In the genomic region with DNA sequence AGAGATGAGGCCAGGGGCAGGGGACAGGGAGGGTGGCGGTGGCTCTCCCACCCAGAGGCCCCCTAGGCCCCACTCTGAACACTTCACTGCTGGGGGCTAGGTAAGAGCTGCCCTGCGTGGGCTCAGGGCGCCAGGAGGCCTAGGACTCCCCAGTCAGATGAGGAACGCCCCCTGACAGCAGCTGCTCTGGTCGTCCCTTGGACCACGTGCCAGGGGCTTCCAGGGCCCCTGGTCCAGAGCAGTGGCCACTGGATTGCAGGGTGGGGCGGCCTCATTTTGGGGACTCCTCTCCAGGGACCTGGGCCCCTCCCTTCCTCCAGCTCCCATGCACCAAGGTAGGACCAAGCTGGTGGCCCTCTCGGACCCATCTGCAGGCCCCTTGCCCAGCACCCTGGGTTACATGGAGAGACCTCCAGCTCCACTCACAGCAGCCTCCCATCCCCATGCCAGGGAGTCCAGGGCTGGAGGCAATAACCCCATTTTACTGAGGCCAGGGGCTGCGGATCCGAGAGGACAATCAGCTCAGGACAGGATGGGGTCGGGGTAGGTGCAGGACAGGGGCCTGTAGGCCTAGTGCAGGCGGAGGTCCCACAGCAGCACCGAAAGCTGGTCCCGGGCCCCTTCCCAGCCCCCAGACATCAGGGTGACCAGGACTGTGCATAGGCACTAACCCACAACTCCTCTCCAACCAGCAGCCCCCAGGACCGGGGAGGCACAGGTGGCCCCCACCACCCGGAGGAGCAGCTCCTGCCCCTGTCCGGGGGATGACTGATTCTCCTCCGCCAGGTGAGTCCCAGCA, we compare ENCODE assay signal across 13 cellular contexts. TPM values are rescaled to one million over a fixed set of nuclear protein-coding genes. Genes with fewer than 3 reads are reported as not detected.
DNase-seq lines count a peak whose midpoint lies in the region; ATAC-seq, FAIRE-seq and TF ChIP-seq lines count a peak whose summit lies in the region.
"Had no signal": no experiment of that assay in that cellular context is flagged by ENCODE, and none has a peak within 500 bp of the region (broad histone marks: within the 10 kb centered on the region; RNA-seq: fewer than 3 reads in every experiment).

No MANE protein-coding gene starts in this region.

- H3K9me3 ChIP-seq in mammary epithelial cell (replicated peaks; ENCODE audit: insufficient read depth, low read length) (no peaks in the 10 kb centered on the region), gastroesophageal sphincter (no peaks in the 10 kb centered on the region), parathyroid adenoma (ENCODE audit: control insufficient read depth, low read length) (no peaks in the 10 kb centered on the region), PC-9 (ENCODE audit: insufficient read depth, low read depth) (no peaks in the 10 kb centered on the region)

- H3K79me2 ChIP-seq in mammary epithelial cell (ENCODE audit: insufficient read depth, low read length) (no peaks in the 10 kb centered on the region), parathyroid adenoma (no peaks in the 10 kb centered on the region), PC-9 (ENCODE audit: low read depth) (no peaks in the 10 kb centered on the region)

- H3K4me3 Mint-ChIP-seq in MCF 10A (ENCODE audit: unreplicated experiment) = peak overlapping the region; percentile 62

- no peak for ATAC-seq in gastroesophageal sphincter

- H3K9ac ChIP-seq in mammary epithelial cell (ENCODE audit: insufficient read depth, low read length) = no peak overlapping the region
- H3K9ac ChIP-seq in parathyroid adenoma = no peak overlapping the region
- H3K9ac ChIP-seq: neural progenitor cell had no signal

- no peak for FAIRE-seq in frontal cortex (lab: Jason Lieb, UNC)
- FAIRE-seq: A204.1 had no signal

- dilution Hi-C loops in mammary epithelial cell (cut with HindIII; ENCODE audit: low sequenced_read_pairs) = no loop called here

- H3K36me3 Mint-ChIP-seq in MCF 10A (ENCODE audit: insufficient read depth, unreplicated experiment) = no peaks in the 10 kb centered on the region
- H3K36me3 Mint-ChIP-seq: neural progenitor cell had no signal

- TF ChIP-seq EP300 in gastroesophageal sphincter (IDR thresholded peaks at IDR 0.05) = no peak

- TF ChIP-seq CTCF in MCF 10A (IDR thresholded peaks at IDR 0.05; ENCODE audit: unreplicated experiment) = no peak
- TF ChIP-seq CTCF in mammary epithelial cell (conservative IDR thresholded peaks at IDR 0.05 in 1 of 2, IDR thresholded peaks at IDR 0.05 in 1 of 2; ENCODE audit: extremely low read depth in 1 of 2, insufficient read depth in 1 of 2, low read depth in 1 of 2, low read length in 2 of 2) = no peak
- no peak for TF ChIP-seq CTCF in gastroesophageal sphincter (IDR thresholded peaks at IDR 0.05)
- TF ChIP-seq CTCF in parathyroid adenoma (IDR thresholded peaks at IDR 0.05) = no peak
- no peak for TF ChIP-seq CTCF in PC-9 (conservative IDR thresholded peaks at IDR 0.05)

- H3K4me3 ChIP-seq in mammary epithelial cell (replicated peaks in 1 of 3; ENCODE audit: insufficient read depth in 1 of 3, low read depth in 2 of 3, low read length in 3 of 3) (no peak overlapping the region), gastroesophageal sphincter (peak overlapping the region; percentile 13 to 57), parathyroid adenoma (ENCODE audit: low read depth, low read length) (peak overlapping the region; percentile 45), urinary bladder (ENCODE audit: low read depth, low read length) (peak overlapping the region; percentile 65), PC-9 (no peak overlapping the region)

- H3K4me2 ChIP-seq in mammary epithelial cell (ENCODE audit: insufficient read depth, low read depth, low read length) (no peak overlapping the region), parathyroid adenoma (ENCODE audit: low read length) (no peak overlapping the region), PC-9 (no peak overlapping the region)

- H3K36me3 ChIP-seq in mammary epithelial cell (ENCODE audit: insufficient read depth, low read length) = no peaks in the 10 kb centered on the region
- no peaks in the 10 kb centered on the region for H3K36me3 ChIP-seq in gastroesophageal sphincter
- no peaks in the 10 kb centered on the region for H3K36me3 ChIP-seq in parathyroid adenoma (ENCODE audit: control insufficient read depth, insufficient read depth, low read length)
- no peaks in the 10 kb centered on the region for H3K36me3 ChIP-seq in urinary bladder (ENCODE audit: insufficient read depth)
- no peaks in the 10 kb centered on the region for H3K36me3 ChIP-seq in PC-9 (ENCODE audit: low read depth)
- H3K36me3 ChIP-seq: neural progenitor cell, WERI-Rb-1 had no signal

- no peak overlapping the region for H3K27ac Mint-ChIP-seq in MCF 10A (ENCODE audit: low read depth, unreplicated experiment)
- H3K27ac Mint-ChIP-seq: neural progenitor cell had no signal

- in situ Hi-C loops in mammary epithelial cell (cut with MboI; ENCODE audit: low sequenced_read_pairs in 2 of 2) = no loop called here

- H2AFZ ChIP-seq in mammary epithelial cell (ENCODE audit: low read depth, low read length) = no peak overlapping the region
- H2AFZ ChIP-seq in parathyroid adenoma = no peak overlapping the region
- H2AFZ ChIP-seq in PC-9 = no peak overlapping the region
- H2AFZ ChIP-seq: GM23248, neural progenitor cell had no signal

- peaks cover 6% of the 10 kb centered on the region for H3K4me1 ChIP-seq in mammary epithelial cell (ENCODE audit: insufficient read depth, low read length)
- H3K4me1 ChIP-seq in gastroesophageal sphincter = peaks cover 0 to 18% (median 5%) of the 10 kb centered on the region in 3 donors
- no peaks in the 10 kb centered on the region for H3K4me1 ChIP-seq in parathyroid adenoma
- H3K4me1 ChIP-seq in urinary bladder (ENCODE audit: insufficient read depth) = no peaks in the 10 kb centered on the region
- H3K4me1 ChIP-seq in PC-9 (replicated peaks; ENCODE audit: insufficient read depth) = no peaks in the 10 kb centered on the region

- BruUV-seq in MCF 10A (replicated peaks; lab: Mats Ljungman, UMichigan) = no TSS peak
- BruUV-seq in mammary epithelial cell (replicated peaks; lab: Mats Ljungman, UMichigan) = no TSS peak
- no TSS peak for BruUV-seq in PC-9 (replicated peaks; lab: Mats Ljungman, UMichigan)

- peaks cover under 1% of the 10 kb centered on the region for H3K27me3 Mint-ChIP-seq in MCF 10A (ENCODE audit: insufficient read depth, unreplicated experiment)

- no peak for TF ChIP-seq POLR2A in gastroesophageal sphincter (IDR thresholded peaks at IDR 0.05)

- no peaks in the 10 kb centered on the region for H3K9me2 ChIP-seq in PC-9 (ENCODE audit: insufficient read depth)

- H4K20me1 ChIP-seq in mammary epithelial cell (ENCODE audit: insufficient read depth, low read length) (no peaks in the 10 kb centered on the region), PC-9 (ENCODE audit: insufficient read depth) (no peaks in the 10 kb centered on the region)

- H3K4me1 Mint-ChIP-seq in MCF 10A (ENCODE audit: insufficient read depth, unreplicated experiment) = no peaks in the 10 kb centered on the region

- intact Hi-C loops in MCF 10A (cut with micrococcal nuclease) (no loop called here), mammary epithelial cell (cut with micrococcal nuclease) (no loop called here), PC-9 (cut with micrococcal nuclease; ENCODE audit: unreplicated experiment) (no loop called here)

- WGBS in mammary epithelial cell (ENCODE audit: low coverage, missing lambda C conversion rate) = 92% methylated on average over 16 of the region's 18 CpGs
- 67% methylated on average over 3 of the region's 18 CpGs; no CpG with 5 or more reads in 1 of the 2 donors for WGBS in gastroesophageal sphincter (ENCODE audit: low coverage in 1 of 2), 2 donors
- WGBS in urinary bladder = 84% methylated on average over 18 of the region's 18 CpGs

- H3K9me3 Mint-ChIP-seq in MCF 10A (ENCODE audit: unreplicated experiment) = no peaks in the 10 kb centered on the region
- H3K9me3 Mint-ChIP-seq: neural progenitor cell had no signal

- H3F3A ChIP-seq in PC-9 (ENCODE audit: insufficient read depth, low read depth) = peaks cover 11% of the 10 kb centered on the region; the same call in 1 of the 2 replicates

- H3K27me3 ChIP-seq in mammary epithelial cell (ENCODE audit: insufficient read depth, low read length) (no peaks in the 10 kb centered on the region), gastroesophageal sphincter (peaks cover 92% of the 10 kb centered on the region), parathyroid adenoma (ENCODE audit: control insufficient read depth, insufficient read depth, low read length) (no peaks in the 10 kb centered on the region), PC-9 (ENCODE audit: insufficient read depth, low read depth) (peaks cover 7% of the 10 kb centered on the region; the same call in 1 of the 2 replicates)

- H3K27ac ChIP-seq in mammary epithelial cell (ENCODE audit: insufficient read depth, low read depth, low read length) (no peak overlapping the region), gastroesophageal sphincter (peak overlapping the region in 3 of 4 donors; percentile 68 to 72 (median 70)), parathyroid adenoma (peak overlapping the region; percentile 42), urinary bladder (ENCODE audit: low read depth) (peak overlapping the region; percentile 19), PC-9 (no peak overlapping the region)
- H3K27ac ChIP-seq: GM23248, neural progenitor cell had no signal

- DNase-seq in MCF 10A (ENCODE audit: unreplicated experiment) = no peak
- no peak for DNase-seq in mammary epithelial cell
- DNase-seq in frontal cortex (ENCODE audit: low spot score in 2 of 2) = no peak
- DNase-seq in PC-9 = no peak
- DNase-seq in SIG-M5 treated with dmso at 0.1 percent for 504 hours (lab: John Stamatoyannopoulos, UW; ENCODE audit: unreplicated experiment) = no peak
- DNase-seq: GM23248, NCI-H510A, WERI-Rb-1 had no signal

- CTCF ChIA-PET in MCF 10A (lab: Yijun Ruan, JAX) = interaction anchor here (0.8 to 1.1 kb wide), 2 partner anchors 9 to 30 kb away, joined by 3 to 4 read pairs; no protein-coding TSS in a partner anchor
- CTCF ChIA-PET in mammary epithelial cell (lab: Charles Lee; ENCODE audit: low non-redundant PET) = no interaction called here
- CTCF ChIA-PET in PC-9 (lab: Charles Lee) = no interaction called here

- POLR2A ChIA-PET in MCF 10A (lab: Yijun Ruan, JAX) (no interaction called here), PC-9 (lab: Charles Lee; ENCODE audit: unreplicated experiment) (no interaction called here)

RNA-seq across cellular contexts. Expression of a gene that starts 1.5 kb away (rescaled TPM):
- total RNA-seq in MCF 10A (2022) = 3.9 and 4.3 TPM in 2 replicates
- total RNA-seq in mammary epithelial cell = 1 to 10 TPM; 2.8 to 8.2 TPM
- 8.7 TPM for polyA plus RNA-seq in mammary epithelial cell
- 1.9 TPM for polyA minus RNA-seq in mammary epithelial cell
- total RNA-seq in gastroesophageal sphincter = 10 to 100 TPM; 38.8 to 81.0 (median 56.4) TPM
- 43.6 TPM for total RNA-seq in urinary bladder
- 138 TPM for polyA plus RNA-seq in urinary bladder
- total RNA-seq in frontal cortex = 12.6 TPM
- 53.1 and 70.7 TPM in 2 replicates for total RNA-seq in PC-9 (2021)

RNA-seq across cellular contexts. Expression of a gene that starts 23.1 kb away (rescaled TPM):
- total RNA-seq in MCF 10A (2022) (30.4 and 33.3 TPM in 2 replicates), mammary epithelial cell (10 to 100 TPM; 37.3 to 49.6 TPM), gastroesophageal sphincter (10 to 100 TPM; 28.8 to 43.6 (median 38.4) TPM), urinary bladder (9.8 TPM), frontal cortex (1.2 TPM), PC-9 (2021) (124 and 136 TPM in 2 replicates)
- polyA plus RNA-seq in mammary epithelial cell (42.3 TPM), urinary bladder (78.9 TPM)
- polyA minus RNA-seq in mammary epithelial cell = 74.1 TPM

RNA-seq across cellular contexts. Expression of a gene that starts 48.2 kb away (rescaled TPM):
- total RNA-seq in MCF 10A (2022) (not detected in 2 replicates), mammary epithelial cell (under 1 TPM; 0.35 to 0.50 TPM), gastroesophageal sphincter (10 to 100 TPM in 2 of 4 donors, 1 to 10 TPM in 2; 7.8 to 24.4 (median 11.2) TPM), urinary bladder (10.8 TPM), frontal cortex (26.9 TPM), PC-9 (2021) (19.0 and 32.6 TPM in 2 replicates)
- polyA plus RNA-seq in mammary epithelial cell (0.33 TPM), urinary bladder (18.9 TPM)
- polyA minus RNA-seq in mammary epithelial cell = not detected
- total RNA-seq: GM23248 had no signal
- polyA plus RNA-seq: GM23248 had no signal

Comparison
In these comparisons a context has a peak if more than half of its experiments do, and no peak if none do; other contexts are left out.
1. H3K27ac ChIP-seq: peak in gastroesophageal sphincter (3 of 4), parathyroid adenoma (single experiment) and urinary bladder (single experiment); none in mammary epithelial cell (single experiment) and PC-9 (single experiment).
2. H3K4me3 ChIP-seq: peak in gastroesophageal sphincter (2 of 2), parathyroid adenoma (single experiment) and urinary bladder (single experiment); none in mammary epithelial cell (0 of 3) and PC-9 (single experiment).